13 cellular contexts compared by ENCODE assay signal in genomic region chr5:56183507-56183906, GRCh38. TPM values are rescaled to one million over a fixed set of nuclear protein-coding genes. Genes with fewer than 3 reads are reported as not detected.
A peak's percentile ranks its signal among the peaks of the same experiment; 100 is the strongest.
DNase-seq lines count a peak whose midpoint lies in the region; ATAC-seq and TF ChIP-seq lines count a peak whose summit lies in the region.
"Had no signal": no experiment of that assay in that cellular context is flagged by ENCODE, and none has a peak within 500 bp of the region (broad histone marks: within the 10 kb centered on the region; RNA-seq: fewer than 3 reads in every experiment).

No MANE protein-coding gene starts in this region.

- no peak for DNase-seq in activated CD4-positive, alpha-beta T cell treated with anti-CD3 and anti-CD28 coated beads for 36 hours
- no peak for DNase-seq in activated CD4-positive, alpha-beta T cell treated with anti-CD3 and anti-CD28 coated beads, Interleukin-2, amount 50 U/mL, for 4 hours
- DNase-seq in RKO (ENCODE audit: low spot score) = peak; percentile 54
- peak; percentile 70 to 98 for DNase-seq in fibroblast of lung (ENCODE audit: low read depth in 2 of 2)
- no peak for DNase-seq in stimulated activated naive CD8-positive, alpha-beta T cell treated with anti-CD3 and anti-CD28 coated beads, Interleukin-15, Interleukin-2, amounts not matched to agents 100 U/mL and 50 U/mL, for 24 hours
- DNase-seq in sciatic nerve (ENCODE audit: low spot score) = no peak
- DNase-seq in uterus = no peak
- DNase-seq: activated effector memory CD4-positive, alpha-beta T cell treated with Interleukin-2 at 50 U/mL for 16 hours; AML-193; lower lobe of right lung; NCI-H524; right lobe of liver had no signal

- POLR2A ChIA-PET in activated CD4-positive, alpha-beta T cell treated with anti-CD3 and anti-CD28 coated beads for 36 hours (lab: Charles Lee) = no interaction called here

- H3K9me3 Mint-ChIP-seq in activated CD4-positive, alpha-beta T cell treated with anti-CD3 and anti-CD28 coated beads for 36 hours (ENCODE audit: low read depth) = no peaks in the 10 kb centered on the region

- TF ChIP-seq POLR2A in uterus (IDR thresholded peaks at IDR 0.05) = no peak

- no peak overlapping the region for H3K9ac ChIP-seq in fibroblast of lung (ENCODE audit: insufficient read depth, low read length)

- H3K36me3 ChIP-seq in fibroblast of lung (ENCODE audit: control insufficient read depth, insufficient read depth, low read length) (no peaks in the 10 kb centered on the region), uterus (no peaks in the 10 kb centered on the region)
- H3K36me3 ChIP-seq: lower lobe of right lung, right lobe of liver had no signal

- no peak overlapping the region for H3K27ac Mint-ChIP-seq in activated CD4-positive, alpha-beta T cell treated with anti-CD3 and anti-CD28 coated beads for 36 hours

- H3K27ac ChIP-seq in fibroblast of lung (ENCODE audit: insufficient read depth, low read length) (no peak overlapping the region), uterus (no peak overlapping the region)
- H3K27ac ChIP-seq: lower lobe of right lung, right lobe of liver had no signal

- CTCF ChIA-PET in activated CD4-positive, alpha-beta T cell treated with anti-CD3 and anti-CD28 coated beads for 36 hours (lab: Charles Lee) = interaction anchor here (1.2 kb wide), 1 partner anchor 18 kb away, joined by 3 read pairs; no protein-coding TSS in a partner anchor

- peaks cover 6% of the 10 kb centered on the region for H3K4me1 Mint-ChIP-seq in activated CD4-positive, alpha-beta T cell treated with anti-CD3 and anti-CD28 coated beads for 36 hours

- no peaks in the 10 kb centered on the region for H3K27me3 ChIP-seq in fibroblast of lung (ENCODE audit: control insufficient read depth, insufficient read depth, low read length)
- no peaks in the 10 kb centered on the region for H3K27me3 ChIP-seq in uterus
- H3K27me3 ChIP-seq: right lobe of liver had no signal

- no peak for TF ChIP-seq CTCF in fibroblast of lung (conservative IDR thresholded peaks at IDR 0.05 in 1 of 2, IDR thresholded peaks at IDR 0.05 in 1 of 2; ENCODE audit: low read depth in 1 of 2, low read length in 2 of 2)
- TF ChIP-seq CTCF in uterus (IDR thresholded peaks at IDR 0.05) = no peak

- no peak overlapping the region for H3K4me3 ChIP-seq in fibroblast of lung (replicated peaks in 1 of 4; ENCODE audit: control extremely low read depth in 1 of 4, insufficient read depth in 1 of 4, low read depth in 3 of 4, low read length in 4 of 4)
- H3K4me3 ChIP-seq in uterus = no peak overlapping the region
- H3K4me3 ChIP-seq: lower lobe of right lung, right lobe of liver had no signal

- H3K27me3 Mint-ChIP-seq in activated CD4-positive, alpha-beta T cell treated with anti-CD3 and anti-CD28 coated beads for 36 hours = no peaks in the 10 kb centered on the region

- no peaks in the 10 kb centered on the region for H3K79me2 ChIP-seq in fibroblast of lung (ENCODE audit: control insufficient read depth, insufficient read depth, low read length)

- H3K4me2 ChIP-seq in fibroblast of lung (ENCODE audit: extremely low read depth, insufficient read depth, low read length) = no peak overlapping the region

- H4K20me1 ChIP-seq in fibroblast of lung (ENCODE audit: control insufficient read depth, extremely low read depth, insufficient read depth, low read length) = no peaks in the 10 kb centered on the region

- H3K9me3 ChIP-seq in fibroblast of lung (ENCODE audit: control insufficient read depth, insufficient read depth, low read depth, low read length) (no peaks in the 10 kb centered on the region), uterus (no peaks in the 10 kb centered on the region)
- H3K9me3 ChIP-seq: lower lobe of right lung, right lobe of liver had no signal

- no peak overlapping the region for H2AFZ ChIP-seq in fibroblast of lung (ENCODE audit: low read length)

- intact Hi-C loops in activated CD4-positive, alpha-beta T cell treated with anti-CD3 and anti-CD28 coated beads for 36 hours (cut with DNase I, micrococcal nuclease) = no loop called here
- intact Hi-C loops in sciatic nerve (cut with DNase I) = no loop called here
- intact Hi-C loops in uterus (cut with DNase I; ENCODE audit: low total_unique reads) = no loop called here

- peaks cover 5% of the 10 kb centered on the region for H3K4me1 ChIP-seq in fibroblast of lung (ENCODE audit: control insufficient read depth, extremely low read depth, insufficient read depth, low read length)
- H3K4me1 ChIP-seq in uterus = no peaks in the 10 kb centered on the region
- H3K4me1 ChIP-seq: lower lobe of right lung, right lobe of liver had no signal

- ATAC-seq in activated CD4-positive, alpha-beta T cell treated with anti-CD3 and anti-CD28 coated beads for 36 hours = peak; percentile 73
- ATAC-seq in stimulated activated naive CD8-positive, alpha-beta T cell treated with anti-CD3 and anti-CD28 coated beads, Interleukin-15, Interleukin-2, amounts not matched to agents 100 U/mL and 50 U/mL, for 24 hours = peak; percentile 36
- ATAC-seq in sciatic nerve = no peak
- no peak for ATAC-seq in HG03135 (IDR thresholded peaks at IDR 0.05; ENCODE audit: unreplicated experiment)

- H3K36me3 Mint-ChIP-seq in activated CD4-positive, alpha-beta T cell treated with anti-CD3 and anti-CD28 coated beads for 36 hours (ENCODE audit: low read depth) = no peaks in the 10 kb centered on the region

- no peak overlapping the region for H3K4me3 Mint-ChIP-seq in activated CD4-positive, alpha-beta T cell treated with anti-CD3 and anti-CD28 coated beads for 36 hours

RNA-seq across cellular contexts. Expression of gene ANKRD55, which starts 49.6 kb away (rescaled TPM):
- 1 to 10 TPM; 3.7 to 5.7 TPM for total RNA-seq in activated CD4-positive, alpha-beta T cell treated with anti-CD3 and anti-CD28 coated beads for 36 hours
- total RNA-seq in fibroblast of lung (under 0.01 TPM in 1 of 2 replicates, not detected in the other), sciatic nerve (not detected), uterus (under 1 TPM in 1 of 4 donors, not detected in 3; 0.55 TPM)
- 0.25 TPM in 1 of 2 replicates, not detected in the other for polyA plus RNA-seq in fibroblast of lung
- polyA plus RNA-seq in fibroblast of lung (2012) = 0.08 and 0.21 TPM in 2 replicates
- polyA minus RNA-seq in fibroblast of lung (ENCODE audit: low replicate concordance) = not detected in 2 replicates

Comparison
In these comparisons a context has a peak if more than half of its experiments do, and no peak if none do; other contexts are left out.
1. ATAC-seq: peak in activated CD4-positive, alpha-beta T cell treated with anti-CD3 and anti-CD28 coated beads for 36 hours (single experiment) and stimulated activated naive CD8-positive, alpha-beta T cell treated with anti-CD3 and anti-CD28 coated beads, Interleukin-15, Interleukin-2, amounts not matched to agents 100 U/mL and 50 U/mL, for 24 hours (single experiment); none in sciatic nerve (single experiment) and HG03135 (single experiment).
2. DNase-seq: peak in RKO (single experiment) and fibroblast of lung (2 of 2); none in activated CD4-positive, alpha-beta T cell treated with anti-CD3 and anti-CD28 coated beads for 36 hours (single experiment), activated CD4-positive, alpha-beta T cell treated with anti-CD3 and anti-CD28 coated beads, Interleukin-2, amount 50 U/mL, for 4 hours (0 of 2), stimulated activated naive CD8-positive, alpha-beta T cell treated with anti-CD3 and anti-CD28 coated beads, Interleukin-15, Interleukin-2, amounts not matched to agents 100 U/mL and 50 U/mL, for 24 hours (single experiment), sciatic nerve (single experiment) and uterus (0 of 2).